In the genomic region with DNA sequence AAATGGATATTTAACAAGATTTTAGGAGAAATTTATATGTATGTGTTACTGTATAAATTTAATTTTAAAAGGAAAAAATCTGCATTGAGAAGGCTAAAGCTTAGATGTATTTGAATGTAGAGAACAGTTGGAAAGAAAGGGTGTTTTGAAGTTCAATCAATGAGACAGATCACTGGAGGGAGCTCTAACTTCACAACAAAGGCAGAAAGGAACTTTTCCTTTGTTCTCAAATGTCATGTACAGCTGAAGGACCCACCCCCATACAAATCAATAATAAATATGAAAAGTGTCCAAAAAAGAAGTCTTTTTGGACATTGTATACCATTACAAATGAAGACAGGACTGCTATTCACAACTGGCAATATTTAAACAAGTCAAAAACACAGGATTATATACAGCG, we compare ENCODE assay signal across 13 cellular contexts.
DNase-seq lines count a peak whose midpoint lies in the region; ATAC-seq and TF ChIP-seq lines count a peak whose summit lies in the region.
"Had no signal": no experiment of that assay in that cellular context is flagged by ENCODE, and none has a peak within 500 bp of the region (broad histone marks: within the 10 kb centered on the region; RNA-seq: fewer than 3 reads in every experiment).

No MANE protein-coding gene starts in this region.

- DNase-seq in NCI-H510A treated with DMSO at 0.1 percent for 48 hours (lab: John Stamatoyannopoulos, UW), result peak; percentile 13
- DNase-seq in NCI-H510A (lab: John Stamatoyannopoulos, UW), result no peak
- DNase-seq in NCI-H345 (lab: John Stamatoyannopoulos, UW), result peak; percentile 16
- no peak for DNase-seq in chondrocyte (ENCODE audit: low spot score)
- no peak for DNase-seq in retinal pigment epithelial cell (ENCODE audit: low read depth)
- DNase-seq in T-cell, result no peak
- no peak for DNase-seq in RPMI8226
- DNase-seq: activated CD4-positive, alpha-beta T cell treated with anti-CD3 and anti-CD28 coated beads, Interleukin-2, amount 10 ng/mL, durations not matched to agents 24 days and 14 days; activated naive CD8-positive, alpha-beta T cell treated with anti-CD3 and anti-CD28 coated beads for 36 hours; immature natural killer cell; Right ventricle myocardium superior had no signal

- H3K27me3 Mint-ChIP-seq in chondrocyte (ENCODE audit: low read depth) (peaks cover 10% of the 10 kb centered on the region), T-cell (no peaks in the 10 kb centered on the region)
- H3K27me3 Mint-ChIP-seq: activated CD4-positive, alpha-beta T cell treated with anti-CD3 and anti-CD28 coated beads, Interleukin-2, amount 10 ng/mL, durations not matched to agents 24 days and 14 days; activated naive CD8-positive, alpha-beta T cell treated with anti-CD3 and anti-CD28 coated beads for 36 hours had no signal

- ATAC-seq in T-cell (replicated peaks in 1 of 4) (no peak), GM19035 (IDR thresholded peaks at IDR 0.05; ENCODE audit: unreplicated experiment) (no peak)

- POLR2A ChIA-PET in T-cell (lab: Charles Lee), result interaction anchor here in 1 of 2 donors (0.5 kb wide), 1 partner anchor 27 kb away, joined by 3 read pairs; no protein-coding TSS in a partner anchor

- no peaks in the 10 kb centered on the region for H3K4me1 Mint-ChIP-seq in chondrocyte (ENCODE audit: low read depth)
- no peaks in the 10 kb centered on the region for H3K4me1 Mint-ChIP-seq in T-cell
- H3K4me1 Mint-ChIP-seq: activated CD4-positive, alpha-beta T cell treated with anti-CD3 and anti-CD28 coated beads, Interleukin-2, amount 10 ng/mL, durations not matched to agents 24 days and 14 days; activated naive CD8-positive, alpha-beta T cell treated with anti-CD3 and anti-CD28 coated beads for 36 hours; immature natural killer cell had no signal

- H3K36me3 Mint-ChIP-seq in chondrocyte (ENCODE audit: low read depth) (no peaks in the 10 kb centered on the region), T-cell (no peaks in the 10 kb centered on the region)
- H3K36me3 Mint-ChIP-seq: activated naive CD8-positive, alpha-beta T cell treated with anti-CD3 and anti-CD28 coated beads for 36 hours had no signal

- CTCF ChIA-PET in T-cell (lab: Charles Lee), result no interaction called here

- TF ChIP-seq CTCF in chondrocyte (IDR thresholded peaks at IDR 0.05), result peak; percentile 59
- peak; percentile 53 for TF ChIP-seq CTCF in retinal pigment epithelial cell (conservative IDR thresholded peaks at IDR 0.05; ENCODE audit: low read depth, low read length)

- H3K4me3 ChIP-seq in retinal pigment epithelial cell (ENCODE audit: low read length), result no peak overlapping the region
- H3K4me3 ChIP-seq: tibial nerve had no signal

- H3K27ac Mint-ChIP-seq in chondrocyte (ENCODE audit: unreplicated experiment) (no peak overlapping the region), T-cell (no peak overlapping the region)
- H3K27ac Mint-ChIP-seq: activated CD4-positive, alpha-beta T cell treated with anti-CD3 and anti-CD28 coated beads, Interleukin-2, amount 10 ng/mL, durations not matched to agents 24 days and 14 days; activated naive CD8-positive, alpha-beta T cell treated with anti-CD3 and anti-CD28 coated beads for 36 hours; immature natural killer cell had no signal

- H3K9me3 Mint-ChIP-seq in chondrocyte (ENCODE audit: low read depth) (no peaks in the 10 kb centered on the region), T-cell (peaks cover 2 to 5% (median 5%) of the 10 kb centered on the region in 3 donors)
- H3K9me3 Mint-ChIP-seq: activated CD4-positive, alpha-beta T cell treated with anti-CD3 and anti-CD28 coated beads, Interleukin-2, amount 10 ng/mL, durations not matched to agents 24 days and 14 days; activated naive CD8-positive, alpha-beta T cell treated with anti-CD3 and anti-CD28 coated beads for 36 hours had no signal

- H3K4me3 Mint-ChIP-seq in chondrocyte (ENCODE audit: unreplicated experiment) (no peak overlapping the region), T-cell (no peak overlapping the region)
- H3K4me3 Mint-ChIP-seq: activated CD4-positive, alpha-beta T cell treated with anti-CD3 and anti-CD28 coated beads, Interleukin-2, amount 10 ng/mL, durations not matched to agents 24 days and 14 days; activated naive CD8-positive, alpha-beta T cell treated with anti-CD3 and anti-CD28 coated beads for 36 hours; immature natural killer cell had no signal

Comparison
In these comparisons a context has a peak if more than half of its experiments do, and no peak if none do; other contexts are left out.
1. DNase-seq: peak in NCI-H510A treated with DMSO at 0.1 percent for 48 hours (single experiment) and NCI-H345 (single experiment); none in NCI-H510A (single experiment), chondrocyte (single experiment), retinal pigment epithelial cell (single experiment), T-cell (0 of 34) and RPMI8226 (single experiment).